Comparison of ENCODE assay signal across 1 cellular context in the genomic region with DNA sequence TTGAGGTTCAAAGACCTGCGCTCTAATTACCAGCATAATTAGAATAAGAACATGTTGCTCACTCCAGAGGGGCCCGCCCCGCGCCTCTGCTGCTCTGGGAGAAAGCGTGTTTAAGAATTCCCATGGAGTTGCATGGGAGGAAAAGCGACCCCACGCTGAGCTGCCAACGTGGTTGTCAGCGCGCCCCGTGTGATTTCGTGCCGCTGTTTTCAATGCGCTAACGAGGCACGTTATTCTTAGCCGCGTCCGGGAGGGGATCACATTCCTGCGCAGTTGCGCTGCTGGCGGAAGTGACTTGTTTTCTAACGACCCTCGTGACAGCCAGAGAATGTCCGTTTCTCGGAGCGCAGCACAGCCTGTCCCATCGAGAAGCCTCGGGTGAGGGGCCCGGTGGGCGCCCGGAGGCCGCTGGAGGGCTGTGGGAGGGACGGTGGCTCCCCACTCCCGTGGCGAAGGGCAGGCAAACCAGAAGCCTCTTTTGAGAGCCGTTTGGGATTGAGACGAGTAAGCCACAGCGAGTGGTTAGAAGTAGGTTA.
TF ChIP-seq lines count a peak whose summit lies in the region.

No MANE protein-coding gene starts in this region.

TF ChIP-seq in HepG2, 621 proteins besides CTCF, POLR2A, EP300 and RAD21 (continued from another document):
- TF ChIP-seq, protein P1, sequence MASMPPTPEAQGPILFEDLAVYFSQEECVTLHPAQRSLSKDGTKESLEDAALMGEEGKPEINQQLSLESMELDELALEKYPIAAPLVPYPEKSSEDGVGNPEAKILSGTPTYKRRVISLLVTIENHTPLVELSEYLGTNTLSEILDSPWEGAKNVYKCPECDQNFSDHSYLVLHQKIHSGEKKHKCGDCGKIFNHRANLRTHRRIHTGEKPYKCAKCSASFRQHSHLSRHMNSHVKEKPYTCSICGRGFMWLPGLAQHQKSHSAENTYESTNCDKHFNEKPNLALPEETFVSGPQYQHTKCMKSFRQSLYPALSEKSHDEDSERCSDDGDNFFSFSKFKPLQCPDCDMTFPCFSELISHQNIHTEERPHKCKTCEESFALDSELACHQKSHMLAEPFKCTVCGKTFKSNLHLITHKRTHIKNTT (CRISPR knock-in tag; IDR thresholded peaks at IDR 0.05): no peak
- TF ChIP-seq NFE2 (CRISPR knock-in tag; IDR thresholded peaks at IDR 0.05) (no peak), ZNF207 (IDR thresholded peaks at IDR 0.05; ENCODE audit: borderline replicate concordance) (no peak), SOX13 (IDR thresholded peaks at IDR 0.05) (no peak), SOX13 (CRISPR knock-in tag; conservative IDR thresholded peaks at IDR 0.05 in 1 of 2, IDR thresholded peaks at IDR 0.05 in 1 of 2) (no peak), ZNF292 (CRISPR knock-in tag; IDR thresholded peaks at IDR 0.05; ENCODE audit: borderline replicate concordance, low read depth) (no peak), SALL2 (CRISPR knock-in tag; IDR thresholded peaks at IDR 0.05) (no peak), HMG20B (CRISPR knock-in tag; conservative IDR thresholded peaks at IDR 0.05) (no peak), ZNF781 (CRISPR knock-in tag; IDR thresholded peaks at IDR 0.05; ENCODE audit: borderline replicate concordance, not compliant biosample characterization) (no peak), TBL1XR1 (IDR thresholded peaks at IDR 0.05; ENCODE audit: borderline replicate concordance, low read length, partially characterized antibody) (no peak)
- TF ChIP-seq, protein P2, sequence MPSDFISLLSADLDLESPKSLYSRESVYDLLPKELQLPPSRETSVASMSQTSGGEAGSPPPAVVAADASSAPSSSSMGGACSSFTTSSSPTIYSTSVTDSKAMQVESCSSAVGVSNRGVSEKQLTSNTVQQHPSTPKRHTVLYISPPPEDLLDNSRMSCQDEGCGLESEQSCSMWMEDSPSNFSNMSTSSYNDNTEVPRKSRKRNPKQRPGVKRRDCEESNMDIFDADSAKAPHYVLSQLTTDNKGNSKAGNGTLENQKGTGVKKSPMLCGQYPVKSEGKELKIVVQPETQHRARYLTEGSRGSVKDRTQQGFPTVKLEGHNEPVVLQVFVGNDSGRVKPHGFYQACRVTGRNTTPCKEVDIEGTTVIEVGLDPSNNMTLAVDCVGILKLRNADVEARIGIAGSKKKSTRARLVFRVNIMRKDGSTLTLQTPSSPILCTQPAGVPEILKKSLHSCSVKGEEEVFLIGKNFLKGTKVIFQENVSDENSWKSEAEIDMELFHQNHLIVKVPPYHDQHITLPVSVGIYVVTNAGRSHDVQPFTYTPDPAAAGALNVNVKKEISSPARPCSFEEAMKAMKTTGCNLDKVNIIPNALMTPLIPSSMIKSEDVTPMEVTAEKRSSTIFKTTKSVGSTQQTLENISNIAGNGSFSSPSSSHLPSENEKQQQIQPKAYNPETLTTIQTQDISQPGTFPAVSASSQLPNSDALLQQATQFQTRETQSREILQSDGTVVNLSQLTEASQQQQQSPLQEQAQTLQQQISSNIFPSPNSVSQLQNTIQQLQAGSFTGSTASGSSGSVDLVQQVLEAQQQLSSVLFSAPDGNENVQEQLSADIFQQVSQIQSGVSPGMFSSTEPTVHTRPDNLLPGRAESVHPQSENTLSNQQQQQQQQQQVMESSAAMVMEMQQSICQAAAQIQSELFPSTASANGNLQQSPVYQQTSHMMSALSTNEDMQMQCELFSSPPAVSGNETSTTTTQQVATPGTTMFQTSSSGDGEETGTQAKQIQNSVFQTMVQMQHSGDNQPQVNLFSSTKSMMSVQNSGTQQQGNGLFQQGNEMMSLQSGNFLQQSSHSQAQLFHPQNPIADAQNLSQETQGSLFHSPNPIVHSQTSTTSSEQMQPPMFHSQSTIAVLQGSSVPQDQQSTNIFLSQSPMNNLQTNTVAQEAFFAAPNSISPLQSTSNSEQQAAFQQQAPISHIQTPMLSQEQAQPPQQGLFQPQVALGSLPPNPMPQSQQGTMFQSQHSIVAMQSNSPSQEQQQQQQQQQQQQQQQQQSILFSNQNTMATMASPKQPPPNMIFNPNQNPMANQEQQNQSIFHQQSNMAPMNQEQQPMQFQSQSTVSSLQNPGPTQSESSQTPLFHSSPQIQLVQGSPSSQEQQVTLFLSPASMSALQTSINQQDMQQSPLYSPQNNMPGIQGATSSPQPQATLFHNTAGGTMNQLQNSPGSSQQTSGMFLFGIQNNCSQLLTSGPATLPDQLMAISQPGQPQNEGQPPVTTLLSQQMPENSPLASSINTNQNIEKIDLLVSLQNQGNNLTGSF (CRISPR knock-in tag; IDR thresholded peaks at IDR 0.05): no peak
- TF ChIP-seq, protein P3, sequence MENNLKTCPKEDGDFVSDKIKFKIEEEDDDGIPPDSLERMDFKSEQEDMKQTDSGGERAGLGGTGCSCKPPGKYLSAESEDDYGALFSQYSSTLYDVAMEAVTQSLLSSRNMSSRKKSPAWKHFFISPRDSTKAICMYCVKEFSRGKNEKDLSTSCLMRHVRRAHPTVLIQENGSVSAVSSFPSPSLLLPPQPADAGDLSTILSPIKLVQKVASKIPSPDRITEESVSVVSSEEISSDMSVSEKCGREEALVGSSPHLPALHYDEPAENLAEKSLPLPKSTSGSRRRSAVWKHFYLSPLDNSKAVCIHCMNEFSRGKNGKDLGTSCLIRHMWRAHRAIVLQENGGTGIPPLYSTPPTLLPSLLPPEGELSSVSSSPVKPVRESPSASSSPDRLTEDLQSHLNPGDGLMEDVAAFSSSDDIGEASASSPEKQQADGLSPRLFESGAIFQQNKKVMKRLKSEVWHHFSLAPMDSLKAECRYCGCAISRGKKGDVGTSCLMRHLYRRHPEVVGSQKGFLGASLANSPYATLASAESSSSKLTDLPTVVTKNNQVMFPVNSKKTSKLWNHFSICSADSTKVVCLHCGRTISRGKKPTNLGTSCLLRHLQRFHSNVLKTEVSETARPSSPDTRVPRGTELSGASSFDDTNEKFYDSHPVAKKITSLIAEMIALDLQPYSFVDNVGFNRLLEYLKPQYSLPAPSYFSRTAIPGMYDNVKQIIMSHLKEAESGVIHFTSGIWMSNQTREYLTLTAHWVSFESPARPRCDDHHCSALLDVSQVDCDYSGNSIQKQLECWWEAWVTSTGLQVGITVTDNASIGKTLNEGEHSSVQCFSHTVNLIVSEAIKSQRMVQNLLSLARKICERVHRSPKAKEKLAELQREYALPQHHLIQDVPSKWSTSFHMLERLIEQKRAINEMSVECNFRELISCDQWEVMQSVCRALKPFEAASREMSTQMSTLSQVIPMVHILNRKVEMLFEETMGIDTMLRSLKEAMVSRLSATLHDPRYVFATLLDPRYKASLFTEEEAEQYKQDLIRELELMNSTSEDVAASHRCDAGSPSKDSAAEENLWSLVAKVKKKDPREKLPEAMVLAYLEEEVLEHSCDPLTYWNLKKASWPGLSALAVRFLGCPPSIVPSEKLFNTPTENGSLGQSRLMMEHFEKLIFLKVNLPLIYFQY (CRISPR knock-in tag; IDR thresholded peaks at IDR 0.05; ENCODE audit: borderline replicate concordance): no peak
- TF ChIP-seq, protein P4, sequence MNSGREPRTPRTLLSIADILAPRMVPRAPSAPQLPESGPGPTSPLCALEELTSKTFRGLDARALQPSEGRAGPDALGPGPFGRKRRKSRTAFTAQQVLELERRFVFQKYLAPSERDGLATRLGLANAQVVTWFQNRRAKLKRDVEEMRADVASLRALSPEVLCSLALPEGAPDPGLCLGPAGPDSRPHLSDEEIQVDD (CRISPR knock-in tag; IDR thresholded peaks at IDR 0.05; ENCODE audit: borderline replicate concordance): no peak
- TF ChIP-seq, protein P5, sequence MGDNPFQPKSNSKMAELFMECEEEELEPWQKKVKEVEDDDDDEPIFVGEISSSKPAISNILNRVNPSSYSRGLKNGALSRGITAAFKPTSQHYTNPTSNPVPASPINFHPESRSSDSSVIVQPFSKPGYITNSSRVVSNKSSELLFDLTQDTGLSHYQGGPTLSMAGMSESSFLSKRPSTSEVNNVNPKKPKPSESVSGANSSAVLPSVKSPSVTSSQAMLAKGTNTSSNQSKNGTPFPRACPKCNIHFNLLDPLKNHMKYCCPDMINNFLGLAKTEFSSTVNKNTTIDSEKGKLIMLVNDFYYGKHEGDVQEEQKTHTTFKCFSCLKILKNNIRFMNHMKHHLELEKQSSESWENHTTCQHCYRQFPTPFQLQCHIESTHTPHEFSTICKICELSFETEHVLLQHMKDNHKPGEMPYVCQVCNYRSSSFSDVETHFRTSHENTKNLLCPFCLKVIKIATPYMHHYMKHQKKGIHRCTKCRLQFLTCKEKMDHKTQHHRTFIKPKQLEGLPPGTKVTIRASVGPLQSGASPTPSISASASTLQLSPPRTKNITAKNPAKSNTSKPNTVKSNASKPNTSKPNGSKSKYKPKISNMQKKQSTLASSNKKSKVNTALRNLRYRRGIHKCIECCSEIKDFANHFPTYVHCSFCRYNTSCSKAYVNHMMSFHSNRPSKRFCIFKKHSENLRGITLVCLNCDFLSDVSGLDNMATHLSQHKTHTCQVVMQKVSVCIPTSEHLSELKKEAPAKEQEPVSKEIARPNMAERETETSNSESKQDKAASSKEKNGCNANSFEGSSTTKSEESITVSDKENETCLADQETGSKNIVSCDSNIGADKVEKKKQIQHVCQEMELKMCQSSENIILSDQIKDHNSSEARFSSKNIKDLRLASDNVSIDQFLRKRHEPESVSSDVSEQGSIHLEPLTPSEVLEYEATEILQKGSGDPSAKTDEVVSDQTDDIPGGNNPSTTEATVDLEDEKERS (CRISPR knock-in tag; IDR thresholded peaks at IDR 0.05): no peak
- TF ChIP-seq, protein P6, sequence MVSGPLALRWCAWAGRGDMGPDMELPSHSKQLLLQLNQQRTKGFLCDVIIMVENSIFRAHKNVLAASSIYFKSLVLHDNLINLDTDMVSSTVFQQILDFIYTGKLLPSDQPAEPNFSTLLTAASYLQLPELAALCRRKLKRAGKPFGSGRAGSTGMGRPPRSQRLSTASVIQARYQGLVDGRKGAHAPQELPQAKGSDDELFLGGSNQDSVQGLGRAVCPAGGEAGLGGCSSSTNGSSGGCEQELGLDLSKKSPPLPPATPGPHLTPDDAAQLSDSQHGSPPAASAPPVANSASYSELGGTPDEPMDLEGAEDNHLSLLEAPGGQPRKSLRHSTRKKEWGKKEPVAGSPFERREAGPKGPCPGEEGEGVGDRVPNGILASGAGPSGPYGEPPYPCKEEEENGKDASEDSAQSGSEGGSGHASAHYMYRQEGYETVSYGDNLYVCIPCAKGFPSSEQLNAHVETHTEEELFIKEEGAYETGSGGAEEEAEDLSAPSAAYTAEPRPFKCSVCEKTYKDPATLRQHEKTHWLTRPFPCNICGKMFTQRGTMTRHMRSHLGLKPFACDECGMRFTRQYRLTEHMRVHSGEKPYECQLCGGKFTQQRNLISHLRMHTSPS (CRISPR knock-in tag; IDR thresholded peaks at IDR 0.05; ENCODE audit: low read depth): no peak
- TF ChIP-seq, protein P7, sequence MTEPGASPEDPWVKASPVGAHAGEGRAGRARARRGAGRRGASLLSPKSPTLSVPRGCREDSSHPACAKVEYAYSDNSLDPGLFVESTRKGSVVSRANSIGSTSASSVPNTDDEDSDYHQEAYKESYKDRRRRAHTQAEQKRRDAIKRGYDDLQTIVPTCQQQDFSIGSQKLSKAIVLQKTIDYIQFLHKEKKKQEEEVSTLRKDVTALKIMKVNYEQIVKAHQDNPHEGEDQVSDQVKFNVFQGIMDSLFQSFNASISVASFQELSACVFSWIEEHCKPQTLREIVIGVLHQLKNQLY (CRISPR knock-in tag; IDR thresholded peaks at IDR 0.05): no peak
